In genomic region chr16:16062023-16062932, GRCh38 we compare ENCODE assay signal across 1 cellular context.
TF ChIP-seq lines count a peak whose summit lies in the region.

No MANE protein-coding gene starts in this region.

TF ChIP-seq in GM23338, 12 proteins besides CTCF, POLR2A, EP300 and RAD21 (continued from another document):
- TF ChIP-seq, protein P1, sequence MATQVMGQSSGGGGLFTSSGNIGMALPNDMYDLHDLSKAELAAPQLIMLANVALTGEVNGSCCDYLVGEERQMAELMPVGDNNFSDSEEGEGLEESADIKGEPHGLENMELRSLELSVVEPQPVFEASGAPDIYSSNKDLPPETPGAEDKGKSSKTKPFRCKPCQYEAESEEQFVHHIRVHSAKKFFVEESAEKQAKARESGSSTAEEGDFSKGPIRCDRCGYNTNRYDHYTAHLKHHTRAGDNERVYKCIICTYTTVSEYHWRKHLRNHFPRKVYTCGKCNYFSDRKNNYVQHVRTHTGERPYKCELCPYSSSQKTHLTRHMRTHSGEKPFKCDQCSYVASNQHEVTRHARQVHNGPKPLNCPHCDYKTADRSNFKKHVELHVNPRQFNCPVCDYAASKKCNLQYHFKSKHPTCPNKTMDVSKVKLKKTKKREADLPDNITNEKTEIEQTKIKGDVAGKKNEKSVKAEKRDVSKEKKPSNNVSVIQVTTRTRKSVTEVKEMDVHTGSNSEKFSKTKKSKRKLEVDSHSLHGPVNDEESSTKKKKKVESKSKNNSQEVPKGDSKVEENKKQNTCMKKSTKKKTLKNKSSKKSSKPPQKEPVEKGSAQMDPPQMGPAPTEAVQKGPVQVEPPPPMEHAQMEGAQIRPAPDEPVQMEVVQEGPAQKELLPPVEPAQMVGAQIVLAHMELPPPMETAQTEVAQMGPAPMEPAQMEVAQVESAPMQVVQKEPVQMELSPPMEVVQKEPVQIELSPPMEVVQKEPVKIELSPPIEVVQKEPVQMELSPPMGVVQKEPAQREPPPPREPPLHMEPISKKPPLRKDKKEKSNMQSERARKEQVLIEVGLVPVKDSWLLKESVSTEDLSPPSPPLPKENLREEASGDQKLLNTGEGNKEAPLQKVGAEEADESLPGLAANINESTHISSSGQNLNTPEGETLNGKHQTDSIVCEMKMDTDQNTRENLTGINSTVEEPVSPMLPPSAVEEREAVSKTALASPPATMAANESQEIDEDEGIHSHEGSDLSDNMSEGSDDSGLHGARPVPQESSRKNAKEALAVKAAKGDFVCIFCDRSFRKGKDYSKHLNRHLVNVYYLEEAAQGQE (IDR thresholded peaks at IDR 0.05; ENCODE audit: unreplicated experiment), result no peak
- TF ChIP-seq JUNB (IDR thresholded peaks at IDR 0.05; ENCODE audit: unreplicated experiment), result no peak
